ENCODE assay signal across 8 cellular contexts in genomic region chr17:77438241-77439204, GRCh38.
A peak's percentile ranks its signal among the peaks of the same experiment; 100 is the strongest.
DNase-seq lines count a peak whose midpoint lies in the region; ATAC-seq, FAIRE-seq and TF ChIP-seq lines count a peak whose summit lies in the region.
"Had no signal": no experiment of that assay in that cellular context is flagged by ENCODE, and none has a peak within 500 bp of the region (broad histone marks: within the 10 kb centered on the region; RNA-seq: fewer than 3 reads in every experiment).

No MANE protein-coding gene starts in this region.

- H3K9ac ChIP-seq in Loucy (ENCODE audit: low read depth, low read length, poor library complexity, severe bottlenecking), result peak overlapping the region; percentile 78

- H3K9me3 ChIP-seq in Loucy (ENCODE audit: insufficient read depth, low read depth, low read length) (no peaks in the 10 kb centered on the region), gastrocnemius medialis (no peaks in the 10 kb centered on the region)

- DNase-seq in GDM1 (lab: John Stamatoyannopoulos, UW) (peak; percentile 33), bronchial epithelial cell (ENCODE audit: low read depth) (no peak), gastrocnemius medialis (no peak), NCI-H345 (lab: John Stamatoyannopoulos, UW) (no peak)
- DNase-seq: NCI-H2107 had no signal

- H2AFZ ChIP-seq in Loucy (ENCODE audit: low read length), result no peak overlapping the region

- no peak for TF ChIP-seq CTCF in Loucy (conservative IDR thresholded peaks at IDR 0.05; ENCODE audit: low read length)
- no peak for TF ChIP-seq CTCF in bronchial epithelial cell (IDR thresholded peaks at IDR 0.05; ENCODE audit: insufficient read depth, low read length, severe bottlenecking)
- no peak for TF ChIP-seq CTCF in gastrocnemius medialis (IDR thresholded peaks at IDR 0.05 in 4 of 5, conservative IDR thresholded peaks at IDR 0.05 in 1 of 5)

- ATAC-seq in gastrocnemius medialis (no peak), HG03571 (IDR thresholded peaks at IDR 0.05; ENCODE audit: unreplicated experiment) (no peak), GM18870 (IDR thresholded peaks at IDR 0.05; ENCODE audit: unreplicated experiment) (no peak)

- in situ Hi-C loops in gastrocnemius medialis (cut with MboI; ENCODE audit: low sequenced_read_pairs in 4 of 4), result loop anchor here in 2 of 4 donors (10.0 kb wide), 2 partner anchors 56 to 104 kb away; no protein-coding TSS in a partner anchor

- no peak overlapping the region for H3K4me3 ChIP-seq in Loucy (ENCODE audit: low read length, poor library complexity, severe bottlenecking)
- H3K4me3 ChIP-seq in bronchial epithelial cell (ENCODE audit: low read depth, low read length), result no peak overlapping the region
- no peak overlapping the region for H3K4me3 ChIP-seq in gastrocnemius medialis

- intact Hi-C loops in gastrocnemius medialis (cut with DNase I; ENCODE audit: low total_unique reads), result no loop called here

- TF ChIP-seq POLR2A in gastrocnemius medialis (IDR thresholded peaks at IDR 0.05), result no peak

- peaks cover 67% of the 10 kb centered on the region for H3K4me1 ChIP-seq in Loucy (ENCODE audit: insufficient read depth, low read length, poor library complexity, severe bottlenecking)
- H3K4me1 ChIP-seq in gastrocnemius medialis, result peaks cover 74 to 76% of the 10 kb centered on the region in 2 donors

- no peaks in the 10 kb centered on the region for H3K9me2 ChIP-seq in Loucy (replicated peaks; ENCODE audit: low read depth, low read length)

- peaks cover 18% of the 10 kb centered on the region for H4K20me1 ChIP-seq in Loucy (ENCODE audit: insufficient read depth, low read length, poor library complexity, severe bottlenecking)

- peak; percentile 70 for FAIRE-seq in bronchial epithelial cell (lab: Jason Lieb, UNC)

- peak overlapping the region; percentile 22 for H3K4me2 ChIP-seq in Loucy (ENCODE audit: low read depth, low read length, poor library complexity, severe bottlenecking)

- H3K27me3 ChIP-seq in Loucy (ENCODE audit: insufficient read depth, low read length, poor library complexity, severe bottlenecking) (no peaks in the 10 kb centered on the region), bronchial epithelial cell (ENCODE audit: control insufficient read depth, insufficient read depth, low read length) (no peaks in the 10 kb centered on the region), gastrocnemius medialis (no peaks in the 10 kb centered on the region)

- peaks cover 76% of the 10 kb centered on the region for H3K79me2 ChIP-seq in Loucy (ENCODE audit: insufficient read depth, low read length)

- peak overlapping the region in 3 of 4 donors; percentile 0 to 22 (median 4) for H3K27ac ChIP-seq in gastrocnemius medialis

- H3K36me3 ChIP-seq in Loucy (ENCODE audit: insufficient read depth, low read length), result peaks cover 39% of the 10 kb centered on the region; the same call in 1 of the 2 replicates
- H3K36me3 ChIP-seq in bronchial epithelial cell (ENCODE audit: control insufficient read depth, insufficient read depth, low read length), result peaks cover 22% of the 10 kb centered on the region
- H3K36me3 ChIP-seq in gastrocnemius medialis, result no peaks in the 10 kb centered on the region

- peaks cover 23% of the 10 kb centered on the region for H3F3A ChIP-seq in Loucy (ENCODE audit: low read depth)
